ENCODE assay signal across 9 cellular contexts in genomic region chr16:10744370-10745030, GRCh38. TPM values are rescaled to one million over a fixed set of nuclear protein-coding genes. Genes with fewer than 3 reads are reported as not detected.
DNase-seq lines count a peak whose midpoint lies in the region; ATAC-seq and TF ChIP-seq lines count a peak whose summit lies in the region.
"Had no signal": no experiment of that assay in that cellular context is flagged by ENCODE, and none has a peak within 500 bp of the region (broad histone marks: within the 10 kb centered on the region; RNA-seq: fewer than 3 reads in every experiment).

No MANE protein-coding gene starts in this region.

- peaks cover 42% of the 10 kb centered on the region for H3K4me1 Mint-ChIP-seq in Calu3 (ENCODE audit: low read depth, unreplicated experiment)

- peak overlapping the region; percentile 92 for H3K4me3 Mint-ChIP-seq in Calu3 (ENCODE audit: low read depth, unreplicated experiment)

- DNase-seq in Calu3: no peak
- DNase-seq in LNCaP clone FGC (ENCODE audit: low read depth): no peak
- peak; percentile 15 for DNase-seq in dedifferentiated amniotic fluid mesenchymal stem cell (ENCODE audit: extremely low spot score)
- DNase-seq in GM13977 (ENCODE audit: low spot score): no peak
- DNase-seq in NCI-H2081 treated with DMSO at 0.1 percent for 48 hours (lab: John Stamatoyannopoulos, UW): no peak
- DNase-seq in DMS79 treated with DMSO at 0.1 percent for 48 hours (lab: John Stamatoyannopoulos, UW): no peak

- TF ChIP-seq CTCF in Calu3 (IDR thresholded peaks at IDR 0.05; ENCODE audit: unreplicated experiment): no peak
- TF ChIP-seq CTCF in LNCaP clone FGC (IDR thresholded peaks at IDR 0.05; ENCODE audit: control insufficient read depth, extremely low read depth, insufficient read depth): no peak
- no peak for TF ChIP-seq CTCF in GM13977 (IDR thresholded peaks at IDR 0.05; ENCODE audit: extremely low read depth, insufficient read depth, missing control alignments)

- H3K4me1 ChIP-seq in mucosa of rectum (ENCODE audit: control insufficient read depth in 2 of 2, insufficient read depth in 2 of 2, low read length in 2 of 2): peaks cover 10 to 13% of the 10 kb centered on the region in 2 donors

- ATAC-seq in HG03039 (IDR thresholded peaks at IDR 0.05; ENCODE audit: unreplicated experiment): no peak

- peak overlapping the region; percentile 96 for H3K27ac Mint-ChIP-seq in Calu3 (ENCODE audit: unreplicated experiment)

- TSS peak; percentile 82 for BruUV-seq in Calu3 (replicated peaks; lab: Mats Ljungman, UMichigan)

- H3K9ac ChIP-seq in mucosa of rectum (ENCODE audit: low read depth in 1 of 2, low read length in 2 of 2): peak overlapping the region; percentile 54 to 57

- peak overlapping the region; percentile 34 to 100 for H3K27ac ChIP-seq in mucosa of rectum (ENCODE audit: low read depth in 2 of 2, low read length in 2 of 2)

- H3K9me3 ChIP-seq in mucosa of rectum (ENCODE audit: control insufficient read depth in 2 of 2, low read length in 2 of 2): no peaks in the 10 kb centered on the region

- H3K9me3 Mint-ChIP-seq in Calu3 (ENCODE audit: low read depth, unreplicated experiment): no peaks in the 10 kb centered on the region

- peaks cover 14 to 18% of the 10 kb centered on the region in 2 donors for H3K36me3 ChIP-seq in mucosa of rectum (ENCODE audit: control insufficient read depth in 2 of 2, insufficient read depth in 2 of 2, low read length in 2 of 2)

- H3K4me3 ChIP-seq in LNCaP clone FGC (ENCODE audit: low read depth, low read length): peak overlapping the region; percentile 69
- peak overlapping the region; percentile 59 to 63 for H3K4me3 ChIP-seq in mucosa of rectum (ENCODE audit: low read length in 2 of 2)

- CTCF ChIA-PET in Calu3 (lab: Charles Lee): interaction anchor here (0.6 to 2.1 kb wide), 9 partner anchors 21 to 377 kb away, joined by 3 to 11 read pairs (median 5); partner anchors contain the start of genes DEXI and EMP2

- H3K27me3 Mint-ChIP-seq in Calu3 (ENCODE audit: unreplicated experiment): no peaks in the 10 kb centered on the region

- in situ Hi-C loops in GM13977 (cut with MboI; ENCODE audit: low pct_unique_long_range_greater_than_20kb, low sequenced_read_pairs, unreplicated experiment): loop anchor here (10.0 kb wide), 1 partner anchor 150 kb away; no protein-coding TSS in a partner anchor

- peaks cover 21% of the 10 kb centered on the region for H3K36me3 Mint-ChIP-seq in Calu3 (ENCODE audit: insufficient read depth, unreplicated experiment)

- H3K27me3 ChIP-seq in mucosa of rectum (ENCODE audit: control insufficient read depth in 2 of 2, insufficient read depth in 2 of 2, low read length in 2 of 2): no peaks in the 10 kb centered on the region

- intact Hi-C loops in Calu3 (cut with micrococcal nuclease; ENCODE audit: unreplicated experiment): loop anchor here (2.0 kb wide), 2 partner anchors 134 to 174 kb away; no protein-coding TSS in a partner anchor

RNA-seq across cellular contexts. Expression of gene NUBP1, which starts 0.9 kb away (rescaled TPM):
- 35.7 and 35.9 TPM in 2 replicates for total RNA-seq in Calu3 (2022)

RNA-seq across cellular contexts. Expression of gene TEKT5, which starts 49.8 kb away (rescaled TPM):
- total RNA-seq in Calu3 (2022): not detected in 2 replicates
- total RNA-seq: NCI-H460 had no signal
